ENCODE assay signal across 8 cellular contexts in the genomic region with DNA sequence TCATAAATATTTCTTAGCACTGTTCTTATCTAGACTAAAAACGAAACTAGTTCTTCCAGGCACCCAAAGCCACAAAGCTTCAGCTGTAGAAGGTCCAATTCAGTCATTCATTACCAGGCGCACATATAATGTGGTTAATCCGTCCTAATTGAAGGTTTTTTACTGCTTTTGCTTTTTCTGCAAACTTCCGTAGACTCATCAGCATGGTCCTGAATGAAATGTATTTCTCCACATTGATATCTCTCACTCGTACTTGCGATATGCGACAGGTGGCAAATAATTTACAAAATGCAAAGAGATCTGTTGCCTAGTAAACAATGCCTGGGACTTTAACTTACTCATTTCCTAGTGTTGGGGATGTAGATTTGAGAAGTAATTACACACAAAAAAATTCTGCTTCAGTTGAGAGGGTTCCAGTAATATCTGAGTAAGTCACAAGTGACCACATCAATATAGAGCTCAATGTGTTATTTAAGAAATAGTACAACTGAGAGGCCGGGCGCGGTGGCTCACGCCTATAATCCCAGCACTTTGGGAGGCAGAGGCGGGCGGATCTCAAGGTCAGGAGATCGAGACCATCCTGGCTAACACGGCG.
DNase-seq lines count a peak whose midpoint lies in the region; ATAC-seq and TF ChIP-seq lines count a peak whose summit lies in the region.

No MANE protein-coding gene starts in this region.

- no peak overlapping the region for H3K4me3 Mint-ChIP-seq in GM23338
- H3K4me3 Mint-ChIP-seq in chondrocyte (ENCODE audit: unreplicated experiment) = no peak overlapping the region

- H3K9me2 ChIP-seq in GM23338 (ENCODE audit: insufficient read depth) = no peaks in the 10 kb centered on the region

- H3K27me3 ChIP-seq in GM23338 (ENCODE audit: insufficient read depth) (no peaks in the 10 kb centered on the region), fibroblast of lung (ENCODE audit: control insufficient read depth, insufficient read depth, low read length) (no peaks in the 10 kb centered on the region)

- no peak for TF ChIP-seq POLR2A in GM18505 (IDR thresholded peaks at IDR 0.05; ENCODE audit: borderline replicate concordance, extremely low read depth, insufficient read depth, insufficient read length)

- DNase-seq in GM23338 (ENCODE audit: low spot score) (no peak), NAMALWA (ENCODE audit: low spot score) (peak; percentile 62), fibroblast of lung (ENCODE audit: low read depth in 2 of 2) (no peak), HT-29 (ENCODE audit: low spot score) (no peak), chondrocyte (ENCODE audit: low spot score) (no peak), occipital lobe (lab: John Stamatoyannopoulos, UW) (no peak)
- DNase-seq in stimulated activated CD4-positive, alpha-beta T cell treated with anti-CD3 and anti-CD28 coated beads, Interleukin-12 subunit alpha, Interleukin-12 subunit beta, amount 100 ng/mL, for 4 hours = no peak

- H3K79me2 ChIP-seq in GM23338 (replicated peaks; ENCODE audit: insufficient read depth) (no peaks in the 10 kb centered on the region), fibroblast of lung (ENCODE audit: control insufficient read depth, insufficient read depth, low read length) (no peaks in the 10 kb centered on the region)

- no peak overlapping the region for H3K9ac ChIP-seq in fibroblast of lung (ENCODE audit: insufficient read depth, low read length)

- ATAC-seq in GM18505 (IDR thresholded peaks at IDR 0.05; ENCODE audit: unreplicated experiment) (peak; percentile 55), GM23338 (no peak)

- H3K9me3 Mint-ChIP-seq in GM23338 (no peaks in the 10 kb centered on the region), chondrocyte (ENCODE audit: low read depth) (peaks cover 5% of the 10 kb centered on the region)

- no peaks in the 10 kb centered on the region for H3K4me1 ChIP-seq in GM23338 (ENCODE audit: insufficient read depth)
- H3K4me1 ChIP-seq in fibroblast of lung (ENCODE audit: control insufficient read depth, extremely low read depth, insufficient read depth, low read length) = no peaks in the 10 kb centered on the region

- H3K4me2 ChIP-seq in GM23338 = no peak overlapping the region
- peak overlapping the region; percentile 45 for H3K4me2 ChIP-seq in fibroblast of lung (ENCODE audit: extremely low read depth, insufficient read depth, low read length)

- no peaks in the 10 kb centered on the region for H3K9me3 ChIP-seq in fibroblast of lung (ENCODE audit: control insufficient read depth, insufficient read depth, low read depth, low read length)

- H3K4me1 Mint-ChIP-seq in GM23338 (no peaks in the 10 kb centered on the region), chondrocyte (ENCODE audit: low read depth) (peaks cover 14% of the 10 kb centered on the region)

- H3K36me3 ChIP-seq in GM23338 (ENCODE audit: insufficient read depth) = no peaks in the 10 kb centered on the region
- H3K36me3 ChIP-seq in fibroblast of lung (ENCODE audit: control insufficient read depth, insufficient read depth, low read length) = no peaks in the 10 kb centered on the region

- TF ChIP-seq CTCF in GM23338 (conservative IDR thresholded peaks at IDR 0.05; ENCODE audit: low read depth in 2 of 2) = no peak
- no peak for TF ChIP-seq CTCF in fibroblast of lung (conservative IDR thresholded peaks at IDR 0.05 in 1 of 2, IDR thresholded peaks at IDR 0.05 in 1 of 2; ENCODE audit: low read depth in 1 of 2, low read length in 2 of 2)
- TF ChIP-seq CTCF in chondrocyte (IDR thresholded peaks at IDR 0.05) = no peak

- H3K27me3 Mint-ChIP-seq in GM23338 (ENCODE audit: insufficient read depth, low read depth, poor library complexity) (no peaks in the 10 kb centered on the region), chondrocyte (ENCODE audit: low read depth) (no peaks in the 10 kb centered on the region)

- H3K27ac Mint-ChIP-seq in GM23338 (no peak overlapping the region; the same call in 1 of the 2 replicates), chondrocyte (ENCODE audit: unreplicated experiment) (no peak overlapping the region)

- H2AFZ ChIP-seq in GM23338 = peak overlapping the region; percentile 19; the same call in 1 of the 2 replicates
- H2AFZ ChIP-seq in fibroblast of lung (ENCODE audit: low read length) = peak overlapping the region; percentile 35

- H3K4me3 ChIP-seq in GM23338 = no peak overlapping the region
- no peak overlapping the region for H3K4me3 ChIP-seq in fibroblast of lung (replicated peaks in 1 of 4; ENCODE audit: control extremely low read depth in 1 of 4, insufficient read depth in 1 of 4, low read depth in 3 of 4, low read length in 4 of 4)

- H4K20me1 ChIP-seq in GM23338 (replicated peaks; ENCODE audit: insufficient read depth) = no peaks in the 10 kb centered on the region
- no peaks in the 10 kb centered on the region for H4K20me1 ChIP-seq in fibroblast of lung (ENCODE audit: control insufficient read depth, extremely low read depth, insufficient read depth, low read length)

- no peaks in the 10 kb centered on the region for H3K36me3 Mint-ChIP-seq in GM23338 (ENCODE audit: low read depth)
- H3K36me3 Mint-ChIP-seq in chondrocyte (ENCODE audit: low read depth) = no peaks in the 10 kb centered on the region

- H3K27ac ChIP-seq in GM23338 (ENCODE audit: low read depth) (no peak overlapping the region), fibroblast of lung (ENCODE audit: insufficient read depth, low read length) (no peak overlapping the region)

- H3F3A ChIP-seq in GM23338 (replicated peaks; ENCODE audit: low read depth) = no peaks in the 10 kb centered on the region

TF ChIP-seq in GM23338, 12 proteins besides CTCF, POLR2A, EP300 and RAD21 (continues in another document):
- TF ChIP-seq JUNB (IDR thresholded peaks at IDR 0.05; ENCODE audit: unreplicated experiment) = no peak
- TF ChIP-seq STAT1 (IDR thresholded peaks at IDR 0.05; ENCODE audit: unreplicated experiment) = no peak
- no peak for TF ChIP-seq EZH2phosphoT487 (IDR thresholded peaks at IDR 0.05; ENCODE audit: unreplicated experiment)
- no peak for TF ChIP-seq ZNF331 (CRISPR knock-in tag; IDR thresholded peaks at IDR 0.05; ENCODE audit: low read depth)
- TF ChIP-seq, protein P1, sequence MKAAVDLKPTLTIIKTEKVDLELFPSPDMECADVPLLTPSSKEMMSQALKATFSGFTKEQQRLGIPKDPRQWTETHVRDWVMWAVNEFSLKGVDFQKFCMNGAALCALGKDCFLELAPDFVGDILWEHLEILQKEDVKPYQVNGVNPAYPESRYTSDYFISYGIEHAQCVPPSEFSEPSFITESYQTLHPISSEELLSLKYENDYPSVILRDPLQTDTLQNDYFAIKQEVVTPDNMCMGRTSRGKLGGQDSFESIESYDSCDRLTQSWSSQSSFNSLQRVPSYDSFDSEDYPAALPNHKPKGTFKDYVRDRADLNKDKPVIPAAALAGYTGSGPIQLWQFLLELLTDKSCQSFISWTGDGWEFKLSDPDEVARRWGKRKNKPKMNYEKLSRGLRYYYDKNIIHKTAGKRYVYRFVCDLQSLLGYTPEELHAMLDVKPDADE (IDR thresholded peaks at IDR 0.05) = no peak
- no peak for TF ChIP-seq ZNF114 (CRISPR knock-in tag; IDR thresholded peaks at IDR 0.05)
- TF ChIP-seq POLR2AphosphoS5 (IDR thresholded peaks at IDR 0.05; ENCODE audit: low read depth) = no peak
- no peak for TF ChIP-seq NANOG (IDR thresholded peaks at IDR 0.05; ENCODE audit: borderline replicate concordance)
- TF ChIP-seq, protein P2, sequence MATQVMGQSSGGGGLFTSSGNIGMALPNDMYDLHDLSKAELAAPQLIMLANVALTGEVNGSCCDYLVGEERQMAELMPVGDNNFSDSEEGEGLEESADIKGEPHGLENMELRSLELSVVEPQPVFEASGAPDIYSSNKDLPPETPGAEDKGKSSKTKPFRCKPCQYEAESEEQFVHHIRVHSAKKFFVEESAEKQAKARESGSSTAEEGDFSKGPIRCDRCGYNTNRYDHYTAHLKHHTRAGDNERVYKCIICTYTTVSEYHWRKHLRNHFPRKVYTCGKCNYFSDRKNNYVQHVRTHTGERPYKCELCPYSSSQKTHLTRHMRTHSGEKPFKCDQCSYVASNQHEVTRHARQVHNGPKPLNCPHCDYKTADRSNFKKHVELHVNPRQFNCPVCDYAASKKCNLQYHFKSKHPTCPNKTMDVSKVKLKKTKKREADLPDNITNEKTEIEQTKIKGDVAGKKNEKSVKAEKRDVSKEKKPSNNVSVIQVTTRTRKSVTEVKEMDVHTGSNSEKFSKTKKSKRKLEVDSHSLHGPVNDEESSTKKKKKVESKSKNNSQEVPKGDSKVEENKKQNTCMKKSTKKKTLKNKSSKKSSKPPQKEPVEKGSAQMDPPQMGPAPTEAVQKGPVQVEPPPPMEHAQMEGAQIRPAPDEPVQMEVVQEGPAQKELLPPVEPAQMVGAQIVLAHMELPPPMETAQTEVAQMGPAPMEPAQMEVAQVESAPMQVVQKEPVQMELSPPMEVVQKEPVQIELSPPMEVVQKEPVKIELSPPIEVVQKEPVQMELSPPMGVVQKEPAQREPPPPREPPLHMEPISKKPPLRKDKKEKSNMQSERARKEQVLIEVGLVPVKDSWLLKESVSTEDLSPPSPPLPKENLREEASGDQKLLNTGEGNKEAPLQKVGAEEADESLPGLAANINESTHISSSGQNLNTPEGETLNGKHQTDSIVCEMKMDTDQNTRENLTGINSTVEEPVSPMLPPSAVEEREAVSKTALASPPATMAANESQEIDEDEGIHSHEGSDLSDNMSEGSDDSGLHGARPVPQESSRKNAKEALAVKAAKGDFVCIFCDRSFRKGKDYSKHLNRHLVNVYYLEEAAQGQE (IDR thresholded peaks at IDR 0.05; ENCODE audit: unreplicated experiment) = no peak
- no peak for TF ChIP-seq CREB1 (CRISPR knock-in tag; IDR thresholded peaks at IDR 0.05; ENCODE audit: low read depth)
- no peak for TF ChIP-seq EZH2 (IDR thresholded peaks at IDR 0.05; ENCODE audit: low read depth, unreplicated experiment)
